Comparison of ENCODE assay signal across 8 cellular contexts in the genomic region with DNA sequence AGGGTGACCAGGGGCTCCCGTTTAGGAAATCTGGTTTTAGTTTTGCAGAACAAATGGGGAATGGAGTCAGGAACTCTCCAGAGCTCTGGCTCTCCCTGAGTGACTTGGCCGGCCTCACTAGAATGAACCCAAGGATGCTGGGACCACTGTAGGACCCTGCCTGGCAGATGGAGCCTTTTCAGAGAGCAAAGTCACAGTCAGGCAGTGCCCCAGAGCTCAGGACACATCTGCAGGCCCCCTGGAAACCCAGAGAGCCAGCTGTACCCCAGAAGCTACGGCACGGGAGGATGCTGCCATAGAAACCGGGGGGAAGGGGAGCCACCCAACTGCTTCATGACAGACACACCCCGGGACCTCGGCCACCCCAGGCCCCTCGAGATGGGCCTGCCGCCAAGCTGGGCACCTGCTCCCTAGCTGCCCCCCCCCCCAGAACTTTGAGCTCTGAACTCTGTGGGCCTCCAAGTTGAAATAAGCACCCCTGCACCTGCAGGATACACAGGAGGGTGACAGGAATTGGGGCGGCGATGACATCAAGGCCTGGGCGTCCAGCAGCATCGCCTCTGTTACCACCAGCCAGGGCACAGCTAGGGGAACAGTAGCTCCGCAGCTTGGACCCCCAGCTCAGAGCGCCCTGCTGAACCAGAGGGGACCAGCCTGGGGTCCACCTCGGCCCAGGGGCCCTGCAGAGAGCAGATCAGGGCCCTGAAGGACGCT.
DNase-seq lines count a peak whose midpoint lies in the region; ATAC-seq lines count a peak whose summit lies in the region.

No MANE protein-coding gene starts in this region.

- DNase-seq in activated CD4-positive, alpha-beta T cell treated with anti-CD3 and anti-CD28 coated beads, Interleukin-2, amount 10 ng/mL, durations not matched to agents 24 days and 14 days, result no peak
- no peak for DNase-seq in activated CD4-positive, alpha-beta T cell treated with anti-CD3 and anti-CD28 coated beads for 1 hour
- no peak for DNase-seq in activated naive CD8-positive, alpha-beta T cell treated with anti-CD3 and anti-CD28 coated beads, Interleukin-2, amount 50 U/mL, for 24 hours
- DNase-seq in memory B cell (ENCODE audit: low spot score in 2 of 2), result no peak
- no peak for DNase-seq in stimulated activated naive CD8-positive, alpha-beta T cell treated with anti-CD3 and anti-CD28 coated beads, Interleukin-15, amount 100 ng/mL, for 72 hours
- no peak for DNase-seq in cerebellar cortex (ENCODE audit: low spot score)
- no peak for DNase-seq in NCI-H774 (lab: John Stamatoyannopoulos, UW)
- DNase-seq in activated CD4-positive, CD25-positive, alpha-beta regulatory T cell (lab: John Stamatoyannopoulos, UW), result no peak

- no peaks in the 10 kb centered on the region for H3K36me3 Mint-ChIP-seq in activated CD4-positive, alpha-beta T cell treated with anti-CD3 and anti-CD28 coated beads, Interleukin-2, amount 10 ng/mL, durations not matched to agents 24 days and 14 days (ENCODE audit: low read depth)
- no peaks in the 10 kb centered on the region for H3K36me3 Mint-ChIP-seq in activated naive CD8-positive, alpha-beta T cell treated with anti-CD3 and anti-CD28 coated beads, Interleukin-2, amount 50 U/mL, for 24 hours (ENCODE audit: low read depth)
- no peaks in the 10 kb centered on the region for H3K36me3 Mint-ChIP-seq in memory B cell

- H3K9me3 Mint-ChIP-seq in activated CD4-positive, alpha-beta T cell treated with anti-CD3 and anti-CD28 coated beads, Interleukin-2, amount 10 ng/mL, durations not matched to agents 24 days and 14 days, result no peaks in the 10 kb centered on the region
- H3K9me3 Mint-ChIP-seq in activated naive CD8-positive, alpha-beta T cell treated with anti-CD3 and anti-CD28 coated beads, Interleukin-2, amount 50 U/mL, for 24 hours, result no peaks in the 10 kb centered on the region
- H3K9me3 Mint-ChIP-seq in memory B cell, result no peaks in the 10 kb centered on the region
- no peaks in the 10 kb centered on the region for H3K9me3 Mint-ChIP-seq in stimulated activated naive CD8-positive, alpha-beta T cell treated with anti-CD3 and anti-CD28 coated beads, Interleukin-15, amount 100 ng/mL, for 72 hours

- H3K27me3 Mint-ChIP-seq in activated CD4-positive, alpha-beta T cell treated with anti-CD3 and anti-CD28 coated beads, Interleukin-2, amount 10 ng/mL, durations not matched to agents 24 days and 14 days, result peaks cover 15% of the 10 kb centered on the region
- H3K27me3 Mint-ChIP-seq in activated naive CD8-positive, alpha-beta T cell treated with anti-CD3 and anti-CD28 coated beads, Interleukin-2, amount 50 U/mL, for 24 hours, result peaks cover 2% of the 10 kb centered on the region
- H3K27me3 Mint-ChIP-seq in memory B cell, result peaks cover 11% of the 10 kb centered on the region
- peaks cover 12% of the 10 kb centered on the region for H3K27me3 Mint-ChIP-seq in stimulated activated naive CD8-positive, alpha-beta T cell treated with anti-CD3 and anti-CD28 coated beads, Interleukin-15, amount 100 ng/mL, for 72 hours

- no peak for ATAC-seq in activated naive CD8-positive, alpha-beta T cell treated with anti-CD3 and anti-CD28 coated beads, Interleukin-2, amount 50 U/mL, for 24 hours
- ATAC-seq in memory B cell (ENCODE audit: low read depth), result no peak
- no peak for ATAC-seq in stimulated activated naive CD8-positive, alpha-beta T cell treated with anti-CD3 and anti-CD28 coated beads, Interleukin-15, amount 100 ng/mL, for 72 hours

- H3K4me1 Mint-ChIP-seq in activated CD4-positive, alpha-beta T cell treated with anti-CD3 and anti-CD28 coated beads, Interleukin-2, amount 10 ng/mL, durations not matched to agents 24 days and 14 days, result no peaks in the 10 kb centered on the region
- no peaks in the 10 kb centered on the region for H3K4me1 Mint-ChIP-seq in activated naive CD8-positive, alpha-beta T cell treated with anti-CD3 and anti-CD28 coated beads, Interleukin-2, amount 50 U/mL, for 24 hours
- H3K4me1 Mint-ChIP-seq in memory B cell, result no peaks in the 10 kb centered on the region
- H3K4me1 Mint-ChIP-seq in stimulated activated naive CD8-positive, alpha-beta T cell treated with anti-CD3 and anti-CD28 coated beads, Interleukin-15, amount 100 ng/mL, for 72 hours, result no peaks in the 10 kb centered on the region

- no peak overlapping the region for H3K27ac Mint-ChIP-seq in activated CD4-positive, alpha-beta T cell treated with anti-CD3 and anti-CD28 coated beads, Interleukin-2, amount 10 ng/mL, durations not matched to agents 24 days and 14 days
- no peak overlapping the region for H3K27ac Mint-ChIP-seq in activated naive CD8-positive, alpha-beta T cell treated with anti-CD3 and anti-CD28 coated beads, Interleukin-2, amount 50 U/mL, for 24 hours
- no peak overlapping the region for H3K27ac Mint-ChIP-seq in memory B cell
- H3K27ac Mint-ChIP-seq in stimulated activated naive CD8-positive, alpha-beta T cell treated with anti-CD3 and anti-CD28 coated beads, Interleukin-15, amount 100 ng/mL, for 72 hours, result no peak overlapping the region

- intact Hi-C loops in activated CD4-positive, alpha-beta T cell treated with anti-CD3 and anti-CD28 coated beads, Interleukin-2, amount 10 ng/mL, durations not matched to agents 24 days and 14 days (cut with micrococcal nuclease), result no loop called here

- H3K4me3 Mint-ChIP-seq in activated CD4-positive, alpha-beta T cell treated with anti-CD3 and anti-CD28 coated beads, Interleukin-2, amount 10 ng/mL, durations not matched to agents 24 days and 14 days, result peak overlapping the region; percentile 51
- peak overlapping the region; percentile 36 for H3K4me3 Mint-ChIP-seq in activated naive CD8-positive, alpha-beta T cell treated with anti-CD3 and anti-CD28 coated beads, Interleukin-2, amount 50 U/mL, for 24 hours
- peak overlapping the region; percentile 71 for H3K4me3 Mint-ChIP-seq in memory B cell
- peak overlapping the region; percentile 32 to 86 for H3K4me3 Mint-ChIP-seq in stimulated activated naive CD8-positive, alpha-beta T cell treated with anti-CD3 and anti-CD28 coated beads, Interleukin-15, amount 100 ng/mL, for 72 hours
